Comparison of ENCODE assay signal across 8 cellular contexts in the genomic region with DNA sequence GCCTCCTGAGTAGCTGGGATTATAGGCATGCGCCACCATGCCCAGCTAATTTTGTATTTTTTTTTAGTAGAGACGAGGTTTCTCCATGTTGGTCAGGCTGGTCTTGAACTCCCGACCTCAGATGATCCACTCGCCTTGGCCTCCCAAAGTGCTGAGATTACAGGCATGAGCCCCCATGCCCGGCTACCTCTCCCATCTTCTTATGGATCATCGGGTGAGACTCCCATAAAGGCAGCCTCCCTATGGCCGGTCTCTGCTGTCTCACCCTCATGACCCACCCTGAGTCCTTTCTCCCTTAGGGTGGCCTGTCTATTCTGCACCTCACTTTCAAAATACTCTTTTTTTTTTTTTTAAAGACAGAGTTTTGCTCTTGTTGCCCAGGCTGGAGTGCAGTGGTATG. TPM values are rescaled to one million over a fixed set of nuclear protein-coding genes. Genes with fewer than 3 reads are reported as not detected.
"Had no signal": no experiment of that assay in that cellular context is flagged by ENCODE, and none has a peak within 500 bp of the region (broad histone marks: within the 10 kb centered on the region; RNA-seq: fewer than 3 reads in every experiment).

No MANE protein-coding gene starts in this region.

RNA-seq across cellular contexts. Expression of gene RTP5, which starts 38.3 kb away (rescaled TPM):
- total RNA-seq: HepG2, HT1080, IMR-90, NCI-H460, PC-9, Right ventricle myocardium inferior, RPMI7951, SJCRH30 had no signal
- polyA plus RNA-seq: HepG2, IMR-90 had no signal

RNA-seq across cellular contexts. Expression of gene PDCD1, which starts 49.1 kb away (rescaled TPM):
- total RNA-seq: HepG2, HT1080, IMR-90, NCI-H460, PC-9, RPMI7951 had no signal
- polyA plus RNA-seq: IMR-90 had no signal
